In the genomic region with DNA sequence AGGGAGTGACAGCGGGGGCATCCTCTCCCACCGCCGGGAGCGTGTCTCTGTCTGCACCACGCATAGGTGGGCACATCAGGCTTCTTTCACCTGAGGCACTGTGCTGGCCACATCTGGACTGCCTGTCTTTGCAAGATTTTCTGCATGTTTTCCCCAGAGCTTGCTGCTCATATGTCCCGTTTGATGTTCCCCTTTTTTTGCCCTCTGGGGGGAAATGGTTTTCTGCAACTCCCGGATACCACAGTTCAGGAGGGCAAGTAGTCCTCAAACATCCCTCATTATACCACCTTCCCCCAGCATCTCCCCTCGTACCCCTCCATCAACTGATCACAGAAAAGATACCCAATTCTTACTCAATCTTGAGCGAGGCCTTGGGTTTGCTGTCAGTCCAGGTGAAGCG, we compare ENCODE assay signal across 25 cellular contexts.
"Had no signal": no experiment of that assay in that cellular context is flagged by ENCODE, and none has a peak within 500 bp of the region (broad histone marks: within the 10 kb centered on the region; RNA-seq: fewer than 3 reads in every experiment).

No MANE protein-coding gene starts in this region.

- DNase-seq: dermis blood vessel endothelial cell; effector memory CD4-positive, alpha-beta T cell; erythroblast; esophagus squamous epithelium; foreskin melanocyte; glutamatergic neuron; heart right ventricle; hippocampal formation; left cardiac atrium; left lung; mesendoderm; naive thymus-derived CD8-positive, alpha-beta T cell; nephron progenitor cell; occipital lobe; ovary; posterior cingulate gyrus; psoas muscle; right cardiac atrium; sigmoid colon; stimulated activated CD4-positive, alpha-beta T cell treated with anti-CD3 and anti-CD28 coated beads, Interleukin-2, amount 100 ng/mL, for 24 hours; stimulated activated CD4-positive, alpha-beta T cell treated with anti-CD3 and anti-CD28 coated beads, Interleukin-4, amount 100 ng/mL, for 24 hours; stimulated activated naive CD4-positive, alpha-beta T cell treated with Interleukin-2 at 50 U/mL for 16 hours; stomach; tibial artery had no signal

- ATAC-seq: heart right ventricle; left cardiac atrium; left lung; naive thymus-derived CD8-positive, alpha-beta T cell; psoas muscle; right cardiac atrium; stimulated activated effector memory CD8-positive, alpha-beta T cell treated with anti-CD3 and anti-CD28 coated beads, Interleukin-12 subunit alpha, Interleukin-12 subunit beta, amount 100 ng/mL, for 72 hours had no signal
